In the genomic region with DNA sequence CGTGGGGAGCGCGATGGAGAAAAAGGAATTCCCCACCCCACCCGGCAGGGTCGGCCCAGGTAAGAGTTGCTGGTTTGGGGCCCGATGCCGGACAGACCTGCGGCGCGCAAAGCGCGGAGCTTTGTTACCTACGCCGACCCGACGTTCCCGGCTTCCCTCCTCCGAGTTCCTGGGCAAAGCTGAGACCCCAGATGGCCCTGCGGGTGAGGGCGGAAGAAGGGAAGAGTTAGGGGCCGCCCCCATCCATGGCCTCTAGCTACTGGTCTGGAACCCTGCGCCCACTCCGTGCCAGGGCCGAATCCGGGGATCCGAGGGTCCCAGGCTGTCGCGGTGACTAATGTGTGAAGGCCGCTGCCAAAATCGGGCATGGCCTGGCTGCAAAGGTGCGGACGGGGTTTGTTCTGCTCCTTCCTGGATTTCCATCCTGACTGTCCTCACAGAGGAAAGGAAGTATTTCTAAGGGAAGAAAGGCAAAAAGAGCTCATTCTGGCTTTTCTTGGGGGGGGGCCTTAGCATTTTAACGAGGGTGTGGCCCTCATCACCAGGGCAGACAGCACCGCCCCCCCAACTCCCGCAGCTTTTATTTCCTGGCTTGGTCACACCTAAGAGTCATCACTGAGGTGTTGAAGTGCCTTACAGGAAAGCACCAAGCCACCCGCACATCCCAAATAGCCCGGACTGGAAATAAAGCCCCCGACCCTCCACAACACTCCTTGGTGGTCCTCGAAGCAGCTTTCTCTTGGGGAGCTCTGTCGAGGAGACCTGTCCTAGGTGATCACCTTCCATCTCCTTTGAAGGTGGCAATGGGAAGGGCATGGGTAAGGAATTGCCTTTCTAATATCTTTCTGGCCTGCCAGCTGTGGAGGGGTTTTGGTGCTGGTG, we compare ENCODE assay signal across 8 cellular contexts. TPM values are rescaled to one million over a fixed set of nuclear protein-coding genes. Genes with fewer than 3 reads are reported as not detected.
DNase-seq lines count a peak whose midpoint lies in the region; ATAC-seq and TF ChIP-seq lines count a peak whose summit lies in the region.

No MANE protein-coding gene starts in this region.

- peak overlapping the region; percentile 88 for H3K4me3 Mint-ChIP-seq in progenitor cell of endocrine pancreas (ENCODE audit: low read depth)

- peaks cover 9% of the 10 kb centered on the region for H3K4me1 ChIP-seq in HAP-1
- H3K4me1 ChIP-seq in foreskin keratinocyte: peaks cover 5% of the 10 kb centered on the region

- H3K27ac Mint-ChIP-seq in progenitor cell of endocrine pancreas: peak overlapping the region; percentile 92

- H3K79me2 ChIP-seq in SU-DHL-6 (ENCODE audit: insufficient read depth, low read length): no peaks in the 10 kb centered on the region

- peak overlapping the region; percentile 22 for H2AFZ ChIP-seq in SU-DHL-6 (ENCODE audit: low read depth, low read length, severe bottlenecking)

- H3K27me3 Mint-ChIP-seq in progenitor cell of endocrine pancreas: no peaks in the 10 kb centered on the region

- H3K4me2 ChIP-seq in SU-DHL-6 (ENCODE audit: low read depth, low read length, poor library complexity, severe bottlenecking): peak overlapping the region; percentile 55

- ATAC-seq in foreskin keratinocyte: peak; percentile 44
- ATAC-seq in HG03442 (IDR thresholded peaks at IDR 0.05; ENCODE audit: unreplicated experiment): no peak
- no peak for ATAC-seq in HG02642 (IDR thresholded peaks at IDR 0.05; ENCODE audit: poor library complexity, unreplicated experiment)

- in situ Hi-C loops in HAP-1 (cut with MboI; ENCODE audit: low sequenced_read_pairs): no loop called here

- H3K36me3 ChIP-seq in HAP-1 (replicated peaks): no peaks in the 10 kb centered on the region; the same call in 1 of the 2 replicates
- no peaks in the 10 kb centered on the region for H3K36me3 ChIP-seq in SU-DHL-6 (ENCODE audit: low read length)

- peak; percentile 55 for DNase-seq in A172 (ENCODE audit: low spot score)
- peak; percentile 45 to 69 for DNase-seq in HAP-1 (ENCODE audit: low spot score in 2 of 2)
- DNase-seq in foreskin keratinocyte: peak in 1 of 2 donors; percentile 57
- peak; percentile 51 for DNase-seq in progenitor cell of endocrine pancreas (ENCODE audit: low spot score, unreplicated experiment)
- DNase-seq in effector CD4-positive, alpha-beta T cell: no peak

- no peak for TF ChIP-seq CTCF in SU-DHL-6 (IDR thresholded peaks at IDR 0.05; ENCODE audit: insufficient read depth, low read length, poor library complexity, severe bottlenecking)
- no peak for TF ChIP-seq CTCF in foreskin keratinocyte (conservative IDR thresholded peaks at IDR 0.05)
- no peak for TF ChIP-seq CTCF in progenitor cell of endocrine pancreas (IDR thresholded peaks at IDR 0.05; ENCODE audit: unreplicated experiment)

- H4K20me1 ChIP-seq in SU-DHL-6 (ENCODE audit: low read depth, low read length): no peaks in the 10 kb centered on the region

- peaks cover 15% of the 10 kb centered on the region for H3K4me1 Mint-ChIP-seq in progenitor cell of endocrine pancreas (ENCODE audit: low read depth)

- H3K9me3 ChIP-seq in HAP-1 (no peaks in the 10 kb centered on the region), SU-DHL-6 (ENCODE audit: insufficient read depth, low read length) (no peaks in the 10 kb centered on the region)

- H3K9me3 Mint-ChIP-seq in progenitor cell of endocrine pancreas (ENCODE audit: low read depth): no peaks in the 10 kb centered on the region

- no peaks in the 10 kb centered on the region for H3F3A ChIP-seq in SU-DHL-6 (ENCODE audit: insufficient read depth)

- H3K9ac ChIP-seq in SU-DHL-6 (ENCODE audit: low read length): peak overlapping the region; percentile 42; the same call in 1 of the 2 replicates

- H3K27me3 ChIP-seq in HAP-1 (ENCODE audit: low read depth) (no peaks in the 10 kb centered on the region), SU-DHL-6 (ENCODE audit: low read length) (no peaks in the 10 kb centered on the region), foreskin keratinocyte (no peaks in the 10 kb centered on the region)

- H3K4me3 ChIP-seq in HAP-1: peak overlapping the region; percentile 95
- H3K4me3 ChIP-seq in SU-DHL-6 (ENCODE audit: insufficient read depth, low read length, poor library complexity, severe bottlenecking): peak overlapping the region; percentile 40

- no peaks in the 10 kb centered on the region for H3K9me2 ChIP-seq in SU-DHL-6 (replicated peaks; ENCODE audit: insufficient read depth, low read length)

- no peak overlapping the region for H3K27ac ChIP-seq in SU-DHL-6 (ENCODE audit: low read depth, low read length)
- peak overlapping the region; percentile 62 for H3K27ac ChIP-seq in foreskin keratinocyte

- H3K36me3 Mint-ChIP-seq in progenitor cell of endocrine pancreas (ENCODE audit: insufficient read depth): no peaks in the 10 kb centered on the region

RNA-seq across cellular contexts. Expression of a gene that starts 1.1 kb away (rescaled TPM):
- total RNA-seq in A172 (2014; rRNA removed; shearing (Covaris generic)): 82.3 and 84.6 TPM in 2 replicates
- total RNA-seq in foreskin keratinocyte (90.3 and 92.5 TPM in 2 replicates), progenitor cell of endocrine pancreas (141 and 142 TPM in 2 replicates)
- polyA plus RNA-seq in foreskin keratinocyte: 76.2 and 76.7 TPM in 2 replicates

RNA-seq across cellular contexts. Expression of a gene that starts 17.7 kb away (rescaled TPM):
- total RNA-seq in A172 (2014; rRNA removed; shearing (Covaris generic)): 17.0 and 19.0 TPM in 2 replicates
- total RNA-seq in foreskin keratinocyte (9.0 and 11.6 TPM in 2 replicates), progenitor cell of endocrine pancreas (71.9 and 73.8 TPM in 2 replicates)
- 9.0 and 10.7 TPM in 2 replicates for polyA plus RNA-seq in foreskin keratinocyte

RNA-seq across cellular contexts. Expression of a gene that starts 17.9 kb away (rescaled TPM):
- total RNA-seq in A172 (2014; rRNA removed; shearing (Covaris generic)): 29.9 and 30.7 TPM in 2 replicates
- total RNA-seq in foreskin keratinocyte: 51.7 and 58.4 TPM in 2 replicates
- 87.2 and 90.8 TPM in 2 replicates for polyA plus RNA-seq in foreskin keratinocyte
- 45.2 and 52.2 TPM in 2 replicates for total RNA-seq in progenitor cell of endocrine pancreas

RNA-seq across cellular contexts. Expression of a gene that starts 23.5 kb away (rescaled TPM):
- total RNA-seq in A172 (2014; rRNA removed; shearing (Covaris generic)): 22.5 and 24.7 TPM in 2 replicates
- total RNA-seq in foreskin keratinocyte: 12.6 and 14.4 TPM in 2 replicates
- polyA plus RNA-seq in foreskin keratinocyte: 6.5 and 7.1 TPM in 2 replicates
- 58.9 and 60.9 TPM in 2 replicates for total RNA-seq in progenitor cell of endocrine pancreas

RNA-seq across cellular contexts. Expression of a gene that starts 55.7 kb away (rescaled TPM):
- 111 and 121 TPM in 2 replicates for total RNA-seq in A172 (2014; rRNA removed; shearing (Covaris generic))
- total RNA-seq in foreskin keratinocyte (115 and 119 TPM in 2 replicates), progenitor cell of endocrine pancreas (60.6 and 62.4 TPM in 2 replicates)
- 111 and 112 TPM in 2 replicates for polyA plus RNA-seq in foreskin keratinocyte
